25 cellular contexts compared by ENCODE assay signal in genomic region chr1:19365711-19366110, GRCh38. TPM values are rescaled to one million over a fixed set of nuclear protein-coding genes. Genes with fewer than 3 reads are reported as not detected.
DNase-seq lines count a peak whose midpoint lies in the region; ATAC-seq and TF ChIP-seq lines count a peak whose summit lies in the region.
"Had no signal": no experiment of that assay in that cellular context is flagged by ENCODE, and none has a peak within 500 bp of the region (broad histone marks: within the 10 kb centered on the region; RNA-seq: fewer than 3 reads in every experiment).

No MANE protein-coding gene starts in this region.

- H3K27me3 Mint-ChIP-seq in H9 (ENCODE audit: low read depth) = peaks cover 1% of the 10 kb centered on the region; the same call in 1 of the 2 replicates
- H3K27me3 Mint-ChIP-seq: activated CD4-positive, alpha-beta T cell treated with anti-CD3 and anti-CD28 coated beads for 36 hours; activated CD8-positive, alpha-beta memory T cell treated with anti-CD3 and anti-CD28 coated beads, Interleukin-2, amount 10 ng/mL, durations not matched to agents 7 days and 5 days; CD4-positive, CD25-positive, alpha-beta regulatory T cell; effector memory CD8-positive, alpha-beta T cell; memory B cell had no signal

- H3K4ac ChIP-seq in H9 (ENCODE audit: low read depth, low read length) = no peak overlapping the region

- peaks cover 19 to 21% of the 10 kb centered on the region in 2 experiments for H3K4me1 Mint-ChIP-seq in H9

- H3K18ac ChIP-seq in H9 (ENCODE audit: insufficient read length, low read depth, low read length) = no peak overlapping the region

- no peak overlapping the region for H3K23ac ChIP-seq in H9 (ENCODE audit: insufficient read length, low read depth, low read length)

- H3K79me1 ChIP-seq in H9 (ENCODE audit: insufficient read depth, low read depth, low read length, poor library complexity, severe bottlenecking) = peaks cover 4% of the 10 kb centered on the region

- H4K20me1 ChIP-seq in H9 (ENCODE audit: control insufficient read depth, insufficient read depth, insufficient read length) = no peaks in the 10 kb centered on the region

- H2BK20ac ChIP-seq in H9 (ENCODE audit: low read depth, low read length, poor library complexity, severe bottlenecking) = no peak overlapping the region

- H2BK15ac ChIP-seq in H9 (ENCODE audit: low read depth, low read length) = no peak overlapping the region

- no peak overlapping the region for H3K14ac ChIP-seq in H9 (ENCODE audit: insufficient read depth, low read length)

- intact Hi-C loops in sciatic nerve (cut with DNase I) = no loop called here

- H3K9me3 Mint-ChIP-seq in H9 = no peaks in the 10 kb centered on the region
- H3K9me3 Mint-ChIP-seq: activated T-helper 2 cell treated with anti-CD3 and anti-CD28 coated beads, Interferon-gamma antibody, Interleukin-2, Interleukin-4, amounts not matched to agents 10 μg/mL and 5 μg/mL and 100 μg/mL, durations not matched to agents 14 hours and 24 hours and 36 hours; CD4-positive, CD25-positive, alpha-beta regulatory T cell; effector memory CD8-positive, alpha-beta T cell; memory B cell had no signal

- no CpG with 5 or more reads among the region's 10 CpGs for WGBS in H9 (ENCODE audit: extremely low coverage, insufficient read length, low lambda C conversion rate)
- 42 to 75% methylated on average over 10 of the region's 10 CpGs for WGBS in esophagus, 2 donors

- peaks cover 0 to 5% of the 10 kb centered on the region in 2 donors for H3K36me3 ChIP-seq in esophagus (ENCODE audit: control insufficient read depth in 2 of 2, insufficient read depth in 2 of 2, low read length in 1 of 2)
- H3K36me3 ChIP-seq: adrenal gland had no signal

- no peak overlapping the region for H2AK5ac ChIP-seq in H9 (ENCODE audit: insufficient read length, low read length)

- H3K4me2 ChIP-seq in H9 (ENCODE audit: insufficient read depth, insufficient read length, low read length) = no peak overlapping the region

- H2BK5ac ChIP-seq in H9 (ENCODE audit: insufficient read length, low read length) = no peak overlapping the region

- no peak overlapping the region for H3K27ac ChIP-seq in H9 (ENCODE audit: insufficient read length, low read depth, low read length)
- peak overlapping the region; percentile 53 to 70 for H3K27ac ChIP-seq in esophagus (ENCODE audit: low read depth in 2 of 2, low read length in 1 of 2)
- no peak overlapping the region for H3K27ac ChIP-seq in foreskin keratinocyte

- no peak overlapping the region for H3T11ph ChIP-seq in H9 (ENCODE audit: low read length)

- H3K23me2 ChIP-seq in H9 (ENCODE audit: insufficient read length, low read depth, low read length, poor library complexity, severe bottlenecking) = no peaks in the 10 kb centered on the region

- H3K9me3 ChIP-seq in H9 (ENCODE audit: control insufficient read depth, low read depth, low read length) = no peaks in the 10 kb centered on the region
- no peaks in the 10 kb centered on the region for H3K9me3 ChIP-seq in esophagus (ENCODE audit: control insufficient read depth in 2 of 2, insufficient read depth in 1 of 2, low read depth in 1 of 2, low read length in 1 of 2)
- H3K9me3 ChIP-seq: adrenal gland had no signal

- H3K27me3 ChIP-seq in H9 (ENCODE audit: insufficient read depth, low read length) (no peaks in the 10 kb centered on the region), esophagus (ENCODE audit: control insufficient read depth in 1 of 2, insufficient read depth in 2 of 2, low read length in 2 of 2) (no peaks in the 10 kb centered on the region), foreskin keratinocyte (no peaks in the 10 kb centered on the region)
- H3K27me3 ChIP-seq: adrenal gland had no signal

- no peak overlapping the region for H4K91ac ChIP-seq in H9 (ENCODE audit: insufficient read length, low read depth, low read length)

- H3K9ac ChIP-seq in H9 (ENCODE audit: extremely low read depth, insufficient read length, low read length) = no peak overlapping the region

- H4K5ac ChIP-seq in H9 (ENCODE audit: insufficient read length, low read depth, low read length) = no peak overlapping the region

- no peak overlapping the region for H2BK12ac ChIP-seq in H9 (ENCODE audit: insufficient read length, low read depth, low read length)

- DNase-seq in AG08396 (ENCODE audit: low spot score) (peak; percentile 68), H9 (no peak), sciatic nerve (ENCODE audit: low spot score) (no peak), foreskin keratinocyte (no peak), NOMO-1 treated with dmso at 0.1 percent for 144 hours (lab: John Stamatoyannopoulos, UW; ENCODE audit: unreplicated experiment) (no peak), G401 (ENCODE audit: low spot score) (no peak)
- DNase-seq in activated CD4-positive, alpha-beta T cell treated with anti-CD3 and anti-CD28 coated beads, Interleukin-2, amount 50 U/mL, for 4 hours = no peak
- DNase-seq: activated CD4-positive, alpha-beta T cell treated with anti-CD3 and anti-CD28 coated beads for 36 hours; activated CD8-positive, alpha-beta memory T cell treated with anti-CD3 and anti-CD28 coated beads, Interleukin-2, amount 10 ng/mL, durations not matched to agents 7 days and 5 days; adrenal gland; CD4-positive, CD25-positive, alpha-beta regulatory T cell; cerebellar nuclear complex; effector memory CD8-positive, alpha-beta T cell; hypothalamus; islet precursor cell; NCI-H2029; NCI-H226; NCI-H774; OCI-M1; retina; SHP77 had no signal

- H2BK120ac ChIP-seq in H9 (ENCODE audit: low read depth, low read length, poor library complexity, severe bottlenecking) = no peak overlapping the region

- no peak overlapping the region for H2AFZ ChIP-seq in H9 (ENCODE audit: low read length)

- TF ChIP-seq CTCF in H9 (conservative IDR thresholded peaks at IDR 0.05) = no peak
- TF ChIP-seq CTCF in foreskin keratinocyte (conservative IDR thresholded peaks at IDR 0.05) = no peak

- H3K56ac ChIP-seq in H9 (ENCODE audit: insufficient read length, low read depth, low read length) = no peak overlapping the region

- H3K4me3 Mint-ChIP-seq in H9 = no peak overlapping the region
- H3K4me3 Mint-ChIP-seq: activated CD4-positive, alpha-beta T cell treated with anti-CD3 and anti-CD28 coated beads for 36 hours; activated CD8-positive, alpha-beta memory T cell treated with anti-CD3 and anti-CD28 coated beads, Interleukin-2, amount 10 ng/mL, durations not matched to agents 7 days and 5 days; CD4-positive, CD25-positive, alpha-beta regulatory T cell; effector memory CD8-positive, alpha-beta T cell; memory B cell had no signal

- ATAC-seq in sciatic nerve (peak; percentile 63), foreskin keratinocyte (no peak)
- ATAC-seq: activated CD4-positive, alpha-beta T cell treated with anti-CD3 and anti-CD28 coated beads for 36 hours; activated CD8-positive, alpha-beta memory T cell treated with anti-CD3 and anti-CD28 coated beads, Interleukin-2, amount 10 ng/mL, durations not matched to agents 7 days and 5 days; effector memory CD8-positive, alpha-beta T cell; GM12878 had no signal

- H3K4me1 ChIP-seq in H9 (ENCODE audit: insufficient read depth, low read length) (no peaks in the 10 kb centered on the region), esophagus (ENCODE audit: control insufficient read depth in 2 of 2, insufficient read depth in 2 of 2, low read length in 1 of 2) (peaks cover 6 to 25% of the 10 kb centered on the region in 2 donors), foreskin keratinocyte (peaks cover 29% of the 10 kb centered on the region)

- in situ Hi-C loops in G401 (cut with HindIII; ENCODE audit: low sequenced_read_pairs) = no loop called here

- H3K79me2 ChIP-seq in H9 (ENCODE audit: insufficient read depth, low read length) = peaks cover 5% of the 10 kb centered on the region; the same call in 1 of the 2 replicates

- no peak overlapping the region for H3K4me3 ChIP-seq in esophagus (ENCODE audit: low read depth in 1 of 2, low read length in 2 of 2)
- H3K4me3 ChIP-seq: adrenal gland, GM12878 had no signal

- peaks cover 2 to 10% (median 7%) of the 10 kb centered on the region in 3 experiments; a peak in 6 of 7 replicates for H3K36me3 Mint-ChIP-seq in H9 (ENCODE audit: insufficient read depth in 1 of 3, low read depth in 3 of 3)

- no peak overlapping the region for H4K8ac ChIP-seq in H9 (replicated peaks; ENCODE audit: insufficient read length, low read depth, low read length)

- peak overlapping the region in 2 of 3 experiments; percentile 44 to 54; a peak in 2 of 7 replicates for H3K27ac Mint-ChIP-seq in H9
- H3K27ac Mint-ChIP-seq: activated CD8-positive, alpha-beta memory T cell treated with anti-CD3 and anti-CD28 coated beads, Interleukin-2, amount 10 ng/mL, durations not matched to agents 7 days and 5 days; activated T-helper 2 cell treated with anti-CD3 and anti-CD28 coated beads, Interferon-gamma antibody, Interleukin-2, Interleukin-4, amounts not matched to agents 10 μg/mL and 5 μg/mL and 100 μg/mL, durations not matched to agents 14 hours and 24 hours and 36 hours; memory B cell had no signal

RNA-seq across cellular contexts. Expression of gene SLC66A1, which starts 53.6 kb away (rescaled TPM):
- total RNA-seq in H9 (2021) (22.5 TPM in 2 replicates), sciatic nerve (10.8 TPM), foreskin keratinocyte (14.2 and 16.9 TPM in 2 replicates)
- polyA plus RNA-seq in esophagus (1 to 10 TPM; 8.6 to 8.9 TPM), foreskin keratinocyte (16.6 and 19.7 TPM in 2 replicates)
- 49.6 and 55.1 TPM in 2 replicates for total RNA-seq in G401 (2014; rRNA removed; shearing (Covaris generic))

RNA-seq across cellular contexts. Expression of gene AKR7A2, which starts 53.8 kb away (rescaled TPM):
- total RNA-seq in H9 (2021) (48.0 and 50.3 TPM in 2 replicates), sciatic nerve (35.8 TPM), foreskin keratinocyte (53.9 and 55.8 TPM in 2 replicates)
- polyA plus RNA-seq in esophagus (10 to 100 TPM in 1 of 2 donors, 1 to 10 TPM in 1; 9.4 to 52.6 TPM), foreskin keratinocyte (71.1 and 73.6 TPM in 2 replicates)
- 140 and 142 TPM in 2 replicates for total RNA-seq in G401 (2014; rRNA removed; shearing (Covaris generic))

Comparison
In these comparisons a context has a peak if more than half of its experiments do, and no peak if none do; other contexts are left out.
1. H3K27ac ChIP-seq: peak in esophagus (2 of 2); none in H9 (single experiment) and foreskin keratinocyte (single experiment).